1 cellular context compared by ENCODE assay signal in the genomic region with DNA sequence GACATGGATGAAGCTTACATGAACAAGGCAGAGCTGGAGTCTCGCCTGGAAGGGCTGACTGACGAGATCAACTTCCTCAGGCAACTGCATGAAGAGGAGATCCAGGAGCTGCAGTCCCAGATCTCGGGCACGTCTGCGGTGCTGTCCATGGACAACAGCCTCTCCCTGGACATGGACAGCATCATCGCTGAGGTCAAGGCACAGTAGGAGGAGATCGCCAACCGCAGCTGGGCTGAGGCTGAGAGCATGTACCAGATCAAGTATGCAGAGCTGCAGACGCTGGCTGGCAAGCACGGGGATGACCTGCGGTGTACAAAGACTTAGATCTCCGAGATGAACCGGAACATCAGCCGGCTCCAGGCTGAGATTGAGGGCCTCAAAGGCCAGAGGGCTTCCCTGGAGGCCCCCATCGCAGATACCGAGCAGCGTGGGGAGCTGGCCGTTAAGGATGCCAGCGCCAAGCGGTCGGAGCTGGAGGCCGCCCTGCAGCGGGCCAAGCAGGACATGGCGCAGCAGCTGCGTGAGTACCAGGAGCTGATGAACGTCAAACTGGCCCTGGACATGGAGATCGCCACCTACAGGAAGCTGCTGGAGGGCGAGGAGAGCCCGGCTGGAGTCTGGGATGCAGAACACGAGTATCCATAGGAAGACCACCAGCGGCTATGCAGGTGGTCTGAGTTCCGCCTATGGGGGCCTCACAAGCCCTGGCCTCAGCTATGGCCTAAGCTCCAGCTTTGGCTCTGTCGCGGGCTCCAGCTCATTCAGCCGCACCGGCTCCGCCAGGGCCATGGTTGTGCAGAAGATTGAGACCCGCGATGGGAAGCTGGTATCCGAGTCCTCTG.
TF ChIP-seq lines count a peak whose summit lies in the region.

No MANE protein-coding gene starts in this region.

TF ChIP-seq in H1, 55 proteins besides CTCF, POLR2A, EP300 and RAD21:
- no peak for TF ChIP-seq RBBP5 (IDR thresholded peaks at IDR 0.05; ENCODE audit: borderline replicate concordance, low read depth, low read length)
- TF ChIP-seq CHD2 (IDR thresholded peaks at IDR 0.05; ENCODE audit: low read length) = no peak
- no peak for TF ChIP-seq CEBPB (IDR thresholded peaks at IDR 0.05; ENCODE audit: low read depth, low read length)
- TF ChIP-seq HDAC2 (IDR thresholded peaks at IDR 0.05; ENCODE audit: borderline replicate concordance in 1 of 2, low read depth in 2 of 2, low read length in 2 of 2) = no peak
- TF ChIP-seq, protein P1, sequence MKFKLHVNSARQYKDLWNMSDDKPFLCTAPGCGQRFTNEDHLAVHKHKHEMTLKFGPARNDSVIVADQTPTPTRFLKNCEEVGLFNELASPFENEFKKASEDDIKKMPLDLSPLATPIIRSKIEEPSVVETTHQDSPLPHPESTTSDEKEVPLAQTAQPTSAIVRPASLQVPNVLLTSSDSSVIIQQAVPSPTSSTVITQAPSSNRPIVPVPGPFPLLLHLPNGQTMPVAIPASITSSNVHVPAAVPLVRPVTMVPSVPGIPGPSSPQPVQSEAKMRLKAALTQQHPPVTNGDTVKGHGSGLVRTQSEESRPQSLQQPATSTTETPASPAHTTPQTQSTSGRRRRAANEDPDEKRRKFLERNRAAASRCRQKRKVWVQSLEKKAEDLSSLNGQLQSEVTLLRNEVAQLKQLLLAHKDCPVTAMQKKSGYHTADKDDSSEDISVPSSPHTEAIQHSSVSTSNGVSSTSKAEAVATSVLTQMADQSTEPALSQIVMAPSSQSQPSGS (IDR thresholded peaks at IDR 0.05; ENCODE audit: low read length) = no peak
- no peak for TF ChIP-seq CBX8 (IDR thresholded peaks at IDR 0.05; ENCODE audit: borderline replicate concordance, low read depth, low read length)
- TF ChIP-seq ZNF274 (IDR thresholded peaks at IDR 0.05; ENCODE audit: borderline replicate concordance, extremely low read depth, low read length) = no peak
- no peak for TF ChIP-seq NANOG (IDR thresholded peaks at IDR 0.05; ENCODE audit: insufficient read depth, low read depth, low read length, poor library complexity, severe bottlenecking)
- TF ChIP-seq FOSL1 (IDR thresholded peaks at IDR 0.05; ENCODE audit: insufficient read depth, low read depth, low read length) = no peak
- TF ChIP-seq BCL11A (IDR thresholded peaks at IDR 0.05; ENCODE audit: low read depth in 2 of 2, low read length in 2 of 2) = no peak
- TF ChIP-seq TAF7 (optimal IDR thresholded peaks at IDR 0.05; ENCODE audit: borderline replicate concordance, low read depth, low read length) = no peak
- TF ChIP-seq ATF3 (IDR thresholded peaks at IDR 0.05; ENCODE audit: insufficient read depth, low read depth, low read length) = no peak
- TF ChIP-seq CREB1 (IDR thresholded peaks at IDR 0.05) = no peak
- TF ChIP-seq CHD1 (IDR thresholded peaks at IDR 0.05; ENCODE audit: low read depth, low read length) = no peak
- TF ChIP-seq HDAC6 (IDR thresholded peaks at IDR 0.05; ENCODE audit: low read depth, low read length) = no peak
- no peak for TF ChIP-seq USF2 (IDR thresholded peaks at IDR 0.05; ENCODE audit: low read length)
- TF ChIP-seq TAF1 (IDR thresholded peaks at IDR 0.05; ENCODE audit: low read depth, low read length) = no peak
- no peak for TF ChIP-seq CTBP2 (IDR thresholded peaks at IDR 0.05; ENCODE audit: borderline replicate concordance, insufficient read depth, insufficient read length, low read length)
- no peak for TF ChIP-seq SIRT6 (IDR thresholded peaks at IDR 0.05; ENCODE audit: low read length)
